Comparison of ENCODE assay signal across 11 cellular contexts in the genomic region with DNA sequence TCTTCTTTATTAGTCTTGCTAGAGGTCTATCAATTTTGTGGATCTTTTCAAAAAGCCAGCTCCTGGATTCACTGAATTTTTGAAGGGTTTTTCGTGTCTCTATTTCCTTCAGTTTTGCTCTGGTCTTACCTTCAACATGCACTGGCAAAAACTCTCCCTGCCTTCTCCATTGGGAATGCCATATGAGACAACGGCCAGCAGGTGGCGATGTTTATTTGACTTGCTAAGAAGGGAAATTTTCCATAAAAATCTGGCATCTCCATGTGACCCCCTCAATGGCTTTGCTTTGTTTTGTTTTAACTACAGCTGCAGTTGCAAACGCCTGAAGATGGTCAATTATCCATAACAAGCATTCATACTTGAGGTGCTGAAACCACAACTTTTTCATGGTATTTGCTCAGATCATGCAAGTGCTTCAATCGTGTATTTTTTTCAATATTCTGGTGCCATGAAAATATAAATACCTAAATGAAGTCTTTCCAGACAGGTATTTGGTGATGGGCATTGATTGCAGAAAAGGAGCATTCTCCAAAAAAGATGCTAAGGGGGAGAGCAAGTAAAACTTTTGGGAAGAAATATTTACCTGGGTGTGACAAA.
DNase-seq lines count a peak whose midpoint lies in the region; ATAC-seq, FAIRE-seq and TF ChIP-seq lines count a peak whose summit lies in the region.
"Had no signal": no experiment of that assay in that cellular context is flagged by ENCODE, and none has a peak within 500 bp of the region (broad histone marks: within the 10 kb centered on the region; RNA-seq: fewer than 3 reads in every experiment).

No MANE protein-coding gene starts in this region.

- intact Hi-C loops in CD4-positive, alpha-beta T cell (cut with DNase I, micrococcal nuclease) = no loop called here
- intact Hi-C loops in activated CD4-positive, alpha-beta memory T cell treated with anti-CD3 and anti-CD28 coated beads for 36 hours (cut with micrococcal nuclease) = no loop called here
- intact Hi-C loops in aorta (cut with DNase I) = no loop called here

- WGBS in aorta, 2 donors = 27% methylated on average over 5 of the region's 5 CpGs; no CpG with 5 or more reads in 1 of the 2 donors

- no peaks in the 10 kb centered on the region for H3K27me3 ChIP-seq in CD4-positive, alpha-beta T cell (ENCODE audit: control insufficient read depth, insufficient read depth, low read length)
- no peaks in the 10 kb centered on the region for H3K27me3 ChIP-seq in aorta (ENCODE audit: control insufficient read depth in 1 of 2, insufficient read depth in 2 of 2, low read length in 1 of 2)

- H3K4me1 ChIP-seq in aorta (ENCODE audit: control insufficient read depth in 1 of 2, insufficient read depth in 2 of 2, low read length in 2 of 2) = no peaks in the 10 kb centered on the region

- POLR2A ChIA-PET in CD4-positive, alpha-beta T cell (lab: Charles Lee) = no interaction called here
- POLR2A ChIA-PET in activated CD4-positive, alpha-beta memory T cell treated with anti-CD3 and anti-CD28 coated beads for 36 hours (lab: Charles Lee) = no interaction called here

- H3K27me3 Mint-ChIP-seq in CD4-positive, alpha-beta T cell = no peaks in the 10 kb centered on the region
- no peaks in the 10 kb centered on the region for H3K27me3 Mint-ChIP-seq in activated CD4-positive, alpha-beta memory T cell treated with anti-CD3 and anti-CD28 coated beads for 36 hours
- H3K27me3 Mint-ChIP-seq: progenitor cell of endocrine pancreas had no signal

- no peak for DNase-seq in CD4-positive, alpha-beta T cell
- DNase-seq in GM18507 (ENCODE audit: extremely low spot score, insufficient read length, low read depth) (no peak), left kidney (ENCODE audit: low read depth, low spot score) (peak; percentile 0), RKO (ENCODE audit: low spot score) (no peak), aorta (no peak), NCI-H2171 treated with DMSO at 0.1 percent for 48 hours (lab: John Stamatoyannopoulos, UW) (no peak)
- peak; percentile 8 for DNase-seq in activated CD4-positive, alpha-beta memory T cell treated with anti-CD3 and anti-CD28 coated beads for 36 hours
- DNase-seq: immature natural killer cell, NCI-H1105 treated with DMSO at 0.1 percent for 48 hours had no signal

- H3K27ac ChIP-seq in CD4-positive, alpha-beta T cell (ENCODE audit: low read depth, low read length) = no peak overlapping the region
- H3K27ac ChIP-seq in aorta (ENCODE audit: low read depth in 1 of 2, low read length in 2 of 2) = no peak overlapping the region

- no peak overlapping the region for H3K27ac Mint-ChIP-seq in CD4-positive, alpha-beta T cell
- H3K27ac Mint-ChIP-seq in activated CD4-positive, alpha-beta memory T cell treated with anti-CD3 and anti-CD28 coated beads for 36 hours = no peak overlapping the region
- H3K27ac Mint-ChIP-seq: immature natural killer cell, progenitor cell of endocrine pancreas had no signal

- peak; percentile 75 for FAIRE-seq in GM18507 (lab: Jason Lieb, UNC)

- CTCF ChIA-PET in CD4-positive, alpha-beta T cell (lab: Charles Lee) = no interaction called here
- CTCF ChIA-PET in activated CD4-positive, alpha-beta memory T cell treated with anti-CD3 and anti-CD28 coated beads for 36 hours (lab: Charles Lee) = interaction anchor here (0.6 kb wide), 1 partner anchor 1966 kb away, joined by 3 read pairs; no protein-coding TSS in a partner anchor

- H3K4me3 ChIP-seq in aorta (ENCODE audit: low read length in 2 of 2) = no peak overlapping the region

- no peak for ATAC-seq in CD4-positive, alpha-beta T cell (ENCODE audit: poor library complexity)
- ATAC-seq in GM19395 (IDR thresholded peaks at IDR 0.05; ENCODE audit: unreplicated experiment) = no peak
- no peak for ATAC-seq in aorta (ENCODE audit: low FRiP score)

- H3K9me3 Mint-ChIP-seq in CD4-positive, alpha-beta T cell = no peaks in the 10 kb centered on the region
- H3K9me3 Mint-ChIP-seq in activated CD4-positive, alpha-beta memory T cell treated with anti-CD3 and anti-CD28 coated beads for 36 hours = no peaks in the 10 kb centered on the region

- H3K4me1 Mint-ChIP-seq in CD4-positive, alpha-beta T cell (ENCODE audit: low read depth) = no peaks in the 10 kb centered on the region
- no peaks in the 10 kb centered on the region for H3K4me1 Mint-ChIP-seq in activated CD4-positive, alpha-beta memory T cell treated with anti-CD3 and anti-CD28 coated beads for 36 hours (ENCODE audit: low read depth)
- H3K4me1 Mint-ChIP-seq: immature natural killer cell had no signal

- peak; percentile 22 for TF ChIP-seq CTCF in CD4-positive, alpha-beta T cell (IDR thresholded peaks at IDR 0.05)

- H3K4me3 Mint-ChIP-seq in CD4-positive, alpha-beta T cell = no peak overlapping the region
- no peak overlapping the region for H3K4me3 Mint-ChIP-seq in activated CD4-positive, alpha-beta memory T cell treated with anti-CD3 and anti-CD28 coated beads for 36 hours
- H3K4me3 Mint-ChIP-seq: immature natural killer cell had no signal

- no peaks in the 10 kb centered on the region for H3K36me3 Mint-ChIP-seq in CD4-positive, alpha-beta T cell (ENCODE audit: low read depth)
- H3K36me3 Mint-ChIP-seq in activated CD4-positive, alpha-beta memory T cell treated with anti-CD3 and anti-CD28 coated beads for 36 hours = no peaks in the 10 kb centered on the region
- H3K36me3 Mint-ChIP-seq: immature natural killer cell had no signal

- no peaks in the 10 kb centered on the region for H3K36me3 ChIP-seq in aorta (ENCODE audit: control insufficient read depth in 1 of 2, insufficient read depth in 2 of 2, low read length in 1 of 2)

- H3K9me3 ChIP-seq in CD4-positive, alpha-beta T cell (ENCODE audit: control insufficient read depth, low read length) = no peaks in the 10 kb centered on the region
- H3K9me3 ChIP-seq in aorta (ENCODE audit: control insufficient read depth, low read length) = no peaks in the 10 kb centered on the region

Comparison
In these comparisons a context has a peak if more than half of its experiments do, and no peak if none do; other contexts are left out.
1. DNase-seq: peak in activated CD4-positive, alpha-beta memory T cell treated with anti-CD3 and anti-CD28 coated beads for 36 hours (single experiment) and left kidney (single experiment); none in CD4-positive, alpha-beta T cell (0 of 10), GM18507 (single experiment), RKO (single experiment), aorta (0 of 2) and NCI-H2171 treated with DMSO at 0.1 percent for 48 hours (single experiment).